ENCODE assay signal across 10 cellular contexts in genomic region chr10:18005781-18006456, GRCh38. TPM values are rescaled to one million over a fixed set of nuclear protein-coding genes. Genes with fewer than 3 reads are reported as not detected.
A peak's percentile ranks its signal among the peaks of the same experiment; 100 is the strongest.
DNase-seq lines count a peak whose midpoint lies in the region; ATAC-seq and TF ChIP-seq lines count a peak whose summit lies in the region.
"Had no signal": no experiment of that assay in that cellular context is flagged by ENCODE, and none has a peak within 500 bp of the region (broad histone marks: within the 10 kb centered on the region; RNA-seq: fewer than 3 reads in every experiment).

No MANE protein-coding gene starts in this region.

- no TSS peak for BruUV-seq in HCT116 (replicated peaks; lab: Mats Ljungman, UMichigan)

- no peak for TF ChIP-seq CTCF in HCT116 (IDR thresholded peaks at IDR 0.05 in 2 of 3, conservative IDR thresholded peaks at IDR 0.05 in 1 of 3; ENCODE audit: borderline replicate concordance in 1 of 3, insufficient read depth in 1 of 3, low read depth in 2 of 3, low read length in 2 of 3)
- TF ChIP-seq CTCF in brain microvascular endothelial cell (IDR thresholded peaks at IDR 0.05; ENCODE audit: low read depth, low read length, missing control alignments) = no peak
- no peak for TF ChIP-seq CTCF in thyroid gland (IDR thresholded peaks at IDR 0.05)

- DNase-seq in HCT116 (ENCODE audit: low read depth, low spot score) = no peak
- DNase-seq in brain microvascular endothelial cell = peak; percentile 83
- DNase-seq in kidney tubule cell (ENCODE audit: low spot score) = peak; percentile 28
- peak; percentile 29 to 33 for DNase-seq in thyroid gland
- no peak for DNase-seq in epidermal melanocyte (ENCODE audit: insufficient read length, low spot score)
- DNase-seq: effector memory CD8-positive, alpha-beta T cell; lower lobe of right lung had no signal

- H3K36me3 ChIP-seq in HCT116 (ENCODE audit: control insufficient read depth in 1 of 2, insufficient read depth in 2 of 2, low read length in 2 of 2) = no peaks in the 10 kb centered on the region
- H3K36me3 ChIP-seq in brain microvascular endothelial cell (replicated peaks) = no peaks in the 10 kb centered on the region
- no peaks in the 10 kb centered on the region for H3K36me3 ChIP-seq in thyroid gland
- H3K36me3 ChIP-seq: lower lobe of right lung had no signal

- peaks cover 27% of the 10 kb centered on the region; the same call in 1 of the 2 replicates for H3K27me3 ChIP-seq in HCT116 (ENCODE audit: insufficient read depth, low read length)
- H3K27me3 ChIP-seq in brain microvascular endothelial cell (replicated peaks) = no peaks in the 10 kb centered on the region
- H3K27me3 ChIP-seq in thyroid gland = no peaks in the 10 kb centered on the region

- H3K4me2 ChIP-seq in HCT116 (ENCODE audit: low read length) = peak overlapping the region; percentile 20

- 3 to 9% methylated on average over 6 of the region's 6 CpGs for WGBS in thyroid gland, 2 donors

- H2AFZ ChIP-seq in HCT116 (ENCODE audit: low read depth, low read length, poor library complexity, severe bottlenecking) = no peak overlapping the region

- no peak for TF ChIP-seq RAD21 in HCT116 (IDR thresholded peaks at IDR 0.05; ENCODE audit: low read depth)

- POLR2A ChIA-PET in HCT116 (lab: Charles Lee) = no interaction called here

- no peak overlapping the region for H3K9ac ChIP-seq in HCT116 (ENCODE audit: low read length)

- intact Hi-C loops in HCT116 (cut with micrococcal nuclease) (no loop called here), thyroid gland (cut with DNase I) (no loop called here)

- CTCF ChIA-PET in HCT116 (lab: Charles Lee) = no interaction called here

- 0 out of 2 replicates have a peak, but pooled peaks cover 2% of the 10 kb centered on the region for H3K9me2 ChIP-seq in HCT116 (ENCODE audit: insufficient read depth)

- TF ChIP-seq POLR2A in HCT116 (IDR thresholded peaks at IDR 0.05; ENCODE audit: borderline replicate concordance, extremely low read depth, insufficient read depth, insufficient read length) (no peak), thyroid gland (IDR thresholded peaks at IDR 0.05) (no peak)

- ATAC-seq in HCT116 (no peak; the same call in 1 of the 2 replicates), HG03460 (IDR thresholded peaks at IDR 0.05; ENCODE audit: unreplicated experiment) (no peak), HG02642 (IDR thresholded peaks at IDR 0.05; ENCODE audit: poor library complexity, unreplicated experiment) (no peak)
- ATAC-seq: effector memory CD8-positive, alpha-beta T cell; lower lobe of right lung had no signal

- H3K4me3 ChIP-seq in HCT116 (replicated peaks in 1 of 2; ENCODE audit: low read depth in 1 of 2, low read length in 2 of 2) (no peak overlapping the region), brain microvascular endothelial cell (ENCODE audit: low read depth, low read length) (no peak overlapping the region), thyroid gland (replicated peaks in 1 of 3) (peak overlapping the region in 1 of 3 donors; percentile 10)
- H3K4me3 ChIP-seq: lower lobe of right lung had no signal

- H3K79me2 ChIP-seq in HCT116 (ENCODE audit: insufficient read depth, low read length) = no peaks in the 10 kb centered on the region

- no peaks in the 10 kb centered on the region for H4K20me1 ChIP-seq in HCT116 (ENCODE audit: insufficient read depth)

- RAD21 ChIA-PET in HCT116 (lab: Charles Lee; ENCODE audit: low non-redundant PET in 1 of 2, low total read pairs in 2 of 2, uncharacterized antibody in 2 of 2, unreplicated experiment in 2 of 2) = no interaction called here

- in situ Hi-C loops in brain microvascular endothelial cell (cut with HindIII; ENCODE audit: low pct_ligation_motif_present, low sequenced_read_pairs) = no loop called here

- H3K9me3 ChIP-seq in HCT116 (ENCODE audit: control insufficient read depth in 1 of 2, insufficient read depth in 1 of 2, low read depth in 1 of 2, low read length in 2 of 2) (no peaks in the 10 kb centered on the region), thyroid gland (no peaks in the 10 kb centered on the region)
- H3K9me3 ChIP-seq: lower lobe of right lung had no signal

- H3K27ac ChIP-seq in HCT116 (ENCODE audit: low read depth, low read length) = peak overlapping the region; percentile 36; the same call in 1 of the 2 replicates
- H3K27ac ChIP-seq in brain microvascular endothelial cell = peak overlapping the region; percentile 62
- H3K27ac ChIP-seq in thyroid gland = peak overlapping the region; percentile 66 to 81 (median 72)
- H3K27ac ChIP-seq: lower lobe of right lung had no signal

- peaks cover 5 to 10% of the 10 kb centered on the region in 2 experiments; a peak in 2 of 4 replicates for H3K4me1 ChIP-seq in HCT116 (ENCODE audit: control insufficient read depth in 1 of 2, insufficient read depth in 2 of 2, low read length in 2 of 2)
- peaks cover 14 to 21% of the 10 kb centered on the region in 2 donors for H3K4me1 ChIP-seq in thyroid gland

TF ChIP-seq in HCT116, 20 proteins besides CTCF, POLR2A, EP300 and RAD21:
- TF ChIP-seq EZH2phosphoT487 (IDR thresholded peaks at IDR 0.05; ENCODE audit: borderline replicate concordance) (no peak), ATF3 (IDR thresholded peaks at IDR 0.05) (no peak), SIN3A (IDR thresholded peaks at IDR 0.05; ENCODE audit: low read depth) (no peak), SP1 (IDR thresholded peaks at IDR 0.05; ENCODE audit: low read depth) (no peak), CEBPB (IDR thresholded peaks at IDR 0.05; ENCODE audit: low read depth) (no peak), YY1 (IDR thresholded peaks at IDR 0.05; ENCODE audit: extremely low read depth, insufficient replicate concordance, low read depth, low read length) (no peak)

RNA-seq across cellular contexts. Expression of gene SLC39A12, which starts 54.2 kb away (rescaled TPM):
- not detected for total RNA-seq in HCT116 (2021; ENCODE audit: unreplicated experiment)
- not detected in 2 replicates for polyA plus RNA-seq in HCT116 (2012)
- under 1 TPM in 1 of 4 donors, not detected in 3; 0.11 TPM for total RNA-seq in thyroid gland
- total RNA-seq: activated T-helper 2 cell treated with anti-CD3 and anti-CD28 coated beads, Interferon-gamma antibody, Interleukin-2, Interleukin-4, amounts not matched to agents 10 μg/mL and 5 μg/mL and 100 μg/mL, durations not matched to agents 14 hours and 24 hours and 36 hours had no signal

Comparison
In these comparisons a context has a peak if more than half of its experiments do, and no peak if none do; other contexts are left out.
1. DNase-seq: peak in brain microvascular endothelial cell (single experiment), kidney tubule cell (single experiment) and thyroid gland (2 of 2); none in HCT116 (single experiment) and epidermal melanocyte (single experiment).
2. Peak in every context shown above with its lines, with median percentiles within 50 percentile points of each other: H3K27ac ChIP-seq.